ENCODE assay signal across 10 cellular contexts in genomic region chr5:168992687-168993086, GRCh38.
DNase-seq lines count a peak whose midpoint lies in the region; ATAC-seq and TF ChIP-seq lines count a peak whose summit lies in the region.
"Had no signal": no experiment of that assay in that cellular context is flagged by ENCODE, and none has a peak within 500 bp of the region (broad histone marks: within the 10 kb centered on the region; RNA-seq: fewer than 3 reads in every experiment).

No MANE protein-coding gene starts in this region.

- no peak overlapping the region for H3K4ac ChIP-seq in H9 (ENCODE audit: low read depth, low read length)

- H3K4me1 ChIP-seq in H9 (ENCODE audit: insufficient read depth, low read length) (peaks cover 8% of the 10 kb centered on the region; the same call in 1 of the 2 replicates), RWPE2 (ENCODE audit: insufficient read depth, poor library complexity, severe bottlenecking) (no peaks in the 10 kb centered on the region), foreskin keratinocyte (no peaks in the 10 kb centered on the region)

- no peak overlapping the region for H3K27ac ChIP-seq in H9 (ENCODE audit: insufficient read length, low read depth, low read length)
- H3K27ac ChIP-seq in RWPE2 (ENCODE audit: poor library complexity, severe bottlenecking) = no peak overlapping the region
- H3K27ac ChIP-seq in foreskin keratinocyte = no peak overlapping the region
- H3K27ac ChIP-seq: left ventricle myocardium inferior had no signal

- POLR2A ChIA-PET in T-cell (lab: Charles Lee) = no interaction called here

- DNase-seq in H9 (peak; percentile 41), RWPE2 (ENCODE audit: low spot score) (no peak), foreskin keratinocyte (no peak), putamen (ENCODE audit: low spot score) (peak; percentile 59), T-cell (no peak)
- no peak for DNase-seq in stimulated activated naive B cell treated with anti-CD40 and anti-IgM and Interleukin-4, amounts not matched to agents 10 μg/mL and 1 μg/mL and 100 μg/mL, for 72 hours
- DNase-seq in stimulated activated CD4-positive, alpha-beta T cell treated with anti-CD3 and anti-CD28 coated beads, Interleukin-2, amount 100 ng/mL, for 24 hours = no peak
- DNase-seq: left ventricle myocardium inferior, NCI-H1436 treated with DMSO at 0.1 percent for 48 hours had no signal

- no peak overlapping the region for H2BK5ac ChIP-seq in H9 (ENCODE audit: insufficient read length, low read length)

- H3K9me3 Mint-ChIP-seq in H9 (no peaks in the 10 kb centered on the region; a peak in 1 of 5 replicates), T-cell (no peaks in the 10 kb centered on the region)
- no peaks in the 10 kb centered on the region for H3K9me3 Mint-ChIP-seq in stimulated activated naive B cell treated with anti-CD40 and anti-IgM and Interleukin-4, amounts not matched to agents 10 μg/mL and 1 μg/mL and 100 μg/mL, for 72 hours

- no peak overlapping the region for H3K4me2 ChIP-seq in H9 (ENCODE audit: insufficient read depth, insufficient read length, low read length)

- H3T11ph ChIP-seq in H9 (ENCODE audit: low read length) = no peak overlapping the region

- H3K79me1 ChIP-seq in H9 (ENCODE audit: insufficient read depth, low read depth, low read length, poor library complexity, severe bottlenecking) = no peaks in the 10 kb centered on the region

- ATAC-seq in RWPE2 (ENCODE audit: low read depth) (no peak), foreskin keratinocyte (no peak), T-cell (replicated peaks in 1 of 4) (no peak), GM18867 (IDR thresholded peaks at IDR 0.05; ENCODE audit: unreplicated experiment) (no peak)
- no peak for ATAC-seq in stimulated activated naive B cell treated with anti-CD40 and anti-IgM and Interleukin-4, amounts not matched to agents 10 μg/mL and 1 μg/mL and 100 μg/mL, for 72 hours (replicated peaks)

- peaks cover 55 to 75% of the 10 kb centered on the region in 2 experiments for H3K4me1 Mint-ChIP-seq in H9
- H3K4me1 Mint-ChIP-seq in stimulated activated naive B cell treated with anti-CD40 and anti-IgM and Interleukin-4, amounts not matched to agents 10 μg/mL and 1 μg/mL and 100 μg/mL, for 72 hours = peaks cover 0 to 2% of the 10 kb centered on the region in 2 donors
- peaks cover 0 to 2% (median under 1%) of the 10 kb centered on the region in 3 donors for H3K4me1 Mint-ChIP-seq in T-cell

- H2BK15ac ChIP-seq in H9 (ENCODE audit: low read depth, low read length) = no peak overlapping the region

- H3K27me3 ChIP-seq in H9 (ENCODE audit: insufficient read depth, low read length) = no peaks in the 10 kb centered on the region
- no peaks in the 10 kb centered on the region for H3K27me3 ChIP-seq in RWPE2 (ENCODE audit: insufficient read depth, poor library complexity, severe bottlenecking)
- no peaks in the 10 kb centered on the region for H3K27me3 ChIP-seq in foreskin keratinocyte

- H3K56ac ChIP-seq in H9 (ENCODE audit: insufficient read length, low read depth, low read length) = no peak overlapping the region

- H3K4me3 Mint-ChIP-seq in H9 (no peak overlapping the region), T-cell (no peak overlapping the region)
- no peak overlapping the region for H3K4me3 Mint-ChIP-seq in stimulated activated naive B cell treated with anti-CD40 and anti-IgM and Interleukin-4, amounts not matched to agents 10 μg/mL and 1 μg/mL and 100 μg/mL, for 72 hours

- H4K8ac ChIP-seq in H9 (replicated peaks; ENCODE audit: insufficient read length, low read depth, low read length) = no peak overlapping the region

- H2BK120ac ChIP-seq in H9 (ENCODE audit: low read depth, low read length, poor library complexity, severe bottlenecking) = no peak overlapping the region

- H3K27me3 Mint-ChIP-seq in H9 (ENCODE audit: low read depth) (peaks cover 18% of the 10 kb centered on the region), T-cell (peaks cover 0 to 7% of the 10 kb centered on the region in 2 donors)
- H3K27me3 Mint-ChIP-seq in stimulated activated naive B cell treated with anti-CD40 and anti-IgM and Interleukin-4, amounts not matched to agents 10 μg/mL and 1 μg/mL and 100 μg/mL, for 72 hours = peaks cover 0 to 5% of the 10 kb centered on the region in 2 donors

- TF ChIP-seq CTCF in H9 (conservative IDR thresholded peaks at IDR 0.05) (peak; percentile 62; the same call in 2 of the 3 replicates), RWPE2 (IDR thresholded peaks at IDR 0.05; ENCODE audit: poor library complexity, severe bottlenecking) (peak; percentile 33), foreskin keratinocyte (conservative IDR thresholded peaks at IDR 0.05) (peak; percentile 51)

- no peak overlapping the region for H3K14ac ChIP-seq in H9 (ENCODE audit: insufficient read depth, low read length)

- no peaks in the 10 kb centered on the region for H3K36me3 ChIP-seq in RWPE2 (ENCODE audit: low read depth)
- H3K36me3 ChIP-seq: left ventricle myocardium inferior had no signal

- WGBS in H9 (ENCODE audit: extremely low coverage, insufficient read length, low lambda C conversion rate) = no CpG with 5 or more reads among the region's 11 CpGs

- H4K91ac ChIP-seq in H9 (ENCODE audit: insufficient read length, low read depth, low read length) = no peak overlapping the region

- no peak overlapping the region for H3K27ac Mint-ChIP-seq in H9
- H3K27ac Mint-ChIP-seq in stimulated activated naive B cell treated with anti-CD40 and anti-IgM and Interleukin-4, amounts not matched to agents 10 μg/mL and 1 μg/mL and 100 μg/mL, for 72 hours = no peak overlapping the region
- no peak overlapping the region for H3K27ac Mint-ChIP-seq in T-cell

- no peaks in the 10 kb centered on the region for H4K20me1 ChIP-seq in H9 (ENCODE audit: control insufficient read depth, insufficient read depth, insufficient read length)

- no peak overlapping the region for H3K9ac ChIP-seq in H9 (ENCODE audit: extremely low read depth, insufficient read length, low read length)

- no peak overlapping the region for H2BK20ac ChIP-seq in H9 (ENCODE audit: low read depth, low read length, poor library complexity, severe bottlenecking)

- no peak overlapping the region for H4K5ac ChIP-seq in H9 (ENCODE audit: insufficient read length, low read depth, low read length)

- H3K79me2 ChIP-seq in H9 (ENCODE audit: insufficient read depth, low read length) = no peaks in the 10 kb centered on the region

- H2AFZ ChIP-seq in H9 (ENCODE audit: low read length) = no peak overlapping the region

- no peak overlapping the region for H3K18ac ChIP-seq in H9 (ENCODE audit: insufficient read length, low read depth, low read length)

- H3K9me3 ChIP-seq in H9 (ENCODE audit: control insufficient read depth, low read depth, low read length) = no peaks in the 10 kb centered on the region
- no peaks in the 10 kb centered on the region for H3K9me3 ChIP-seq in RWPE2 (ENCODE audit: severe bottlenecking)
- H3K9me3 ChIP-seq: left ventricle myocardium inferior had no signal

- CTCF ChIA-PET in T-cell (lab: Charles Lee) = no interaction called here

- H3K23ac ChIP-seq in H9 (ENCODE audit: insufficient read length, low read depth, low read length) = no peak overlapping the region

- no peaks in the 10 kb centered on the region for H3K23me2 ChIP-seq in H9 (ENCODE audit: insufficient read length, low read depth, low read length, poor library complexity, severe bottlenecking)

- H2BK12ac ChIP-seq in H9 (ENCODE audit: insufficient read length, low read depth, low read length) = no peak overlapping the region

- H3K36me3 Mint-ChIP-seq in H9 (ENCODE audit: insufficient read depth in 1 of 3, low read depth in 3 of 3) (no peaks in the 10 kb centered on the region), T-cell (no peaks in the 10 kb centered on the region)
- no peaks in the 10 kb centered on the region for H3K36me3 Mint-ChIP-seq in stimulated activated naive B cell treated with anti-CD40 and anti-IgM and Interleukin-4, amounts not matched to agents 10 μg/mL and 1 μg/mL and 100 μg/mL, for 72 hours

- H2AK5ac ChIP-seq in H9 (ENCODE audit: insufficient read length, low read length) = no peak overlapping the region

- H3K4me3 ChIP-seq in RWPE2 (ENCODE audit: severe bottlenecking) = no peak overlapping the region
- H3K4me3 ChIP-seq: left ventricle myocardium inferior had no signal

Comparison
In these comparisons a context has a peak if more than half of its experiments do, and no peak if none do; other contexts are left out.
1. DNase-seq: peak in H9 (single experiment) and putamen (single experiment); none in RWPE2 (single experiment), foreskin keratinocyte (0 of 2), stimulated activated naive B cell treated with anti-CD40 and anti-IgM and Interleukin-4, amounts not matched to agents 10 μg/mL and 1 μg/mL and 100 μg/mL, for 72 hours (single experiment), T-cell (0 of 34) and stimulated activated CD4-positive, alpha-beta T cell treated with anti-CD3 and anti-CD28 coated beads, Interleukin-2, amount 100 ng/mL, for 24 hours (0 of 2).
2. Peak in every context shown above with its lines, with median percentiles within 50 percentile points of each other: CTCF ChIP-seq.